15 cellular contexts compared by ENCODE assay signal in genomic region chr7:80316811-80317210, GRCh38.
DNase-seq lines count a peak whose midpoint lies in the region; ATAC-seq and TF ChIP-seq lines count a peak whose summit lies in the region.
"Had no signal": no experiment of that assay in that cellular context is flagged by ENCODE, and none has a peak within 500 bp of the region (broad histone marks: within the 10 kb centered on the region; RNA-seq: fewer than 3 reads in every experiment).

No MANE protein-coding gene starts in this region.

- POLR2A ChIA-PET in PC-9 (lab: Charles Lee; ENCODE audit: unreplicated experiment), result interaction anchor here (0.7 kb wide), 1 partner anchor 295 kb away, joined by 3 read pairs; no protein-coding TSS in a partner anchor

- no peaks in the 10 kb centered on the region for H3K9me3 Mint-ChIP-seq in endodermal cell

- no peak overlapping the region for H3K4me2 ChIP-seq in PC-9
- no peak overlapping the region for H3K4me2 ChIP-seq in mesendoderm (ENCODE audit: low read length)

- peaks cover 5% of the 10 kb centered on the region; the same call in 1 of the 2 replicates for H3K4me1 ChIP-seq in PC-9 (replicated peaks; ENCODE audit: insufficient read depth)
- H3K4me1 ChIP-seq in endodermal cell (ENCODE audit: control insufficient read depth, insufficient read depth, low read length), result peaks cover 22% of the 10 kb centered on the region
- H3K4me1 ChIP-seq in mesendoderm (ENCODE audit: control insufficient read depth, low read depth, low read length), result peaks cover 12% of the 10 kb centered on the region

- H3F3A ChIP-seq in PC-9 (ENCODE audit: insufficient read depth, low read depth), result no peaks in the 10 kb centered on the region

- H3K9me3 ChIP-seq in PC-9 (ENCODE audit: insufficient read depth, low read depth) (no peaks in the 10 kb centered on the region), endodermal cell (ENCODE audit: control insufficient read depth, low read length) (no peaks in the 10 kb centered on the region)
- H3K9me3 ChIP-seq: HAP-1 had no signal

- DNase-seq in PC-9 (no peak), endodermal cell (no peak), mesendoderm (peak; percentile 25), GM19238 (ENCODE audit: insufficient read length, low spot score) (no peak), KG1 (lab: John Stamatoyannopoulos, UW) (no peak), iPS-NIHi11 (ENCODE audit: low spot score) (no peak)
- DNase-seq: C1 segment of cervical spinal cord; CD4-positive, alpha-beta memory T cell; COR-L47; DND-41; GF-D8 had no signal

- H4K8ac ChIP-seq in mesendoderm (ENCODE audit: low read depth, low read length), result no peak overlapping the region

- no peak overlapping the region for H2BK5ac ChIP-seq in mesendoderm (ENCODE audit: low read length)

- CTCF ChIA-PET in PC-9 (lab: Charles Lee), result no interaction called here

- H3K27me3 Mint-ChIP-seq in endodermal cell (ENCODE audit: insufficient read depth), result no peaks in the 10 kb centered on the region
- H3K27me3 Mint-ChIP-seq: B cell; CD4-positive, alpha-beta memory T cell had no signal

- no TSS peak for BruUV-seq in PC-9 (replicated peaks; lab: Mats Ljungman, UMichigan)

- intact Hi-C loops in PC-9 (cut with micrococcal nuclease; ENCODE audit: unreplicated experiment), result no loop called here

- no peaks in the 10 kb centered on the region for H3K36me3 ChIP-seq in PC-9 (ENCODE audit: low read depth)
- no peaks in the 10 kb centered on the region for H3K36me3 ChIP-seq in endodermal cell (ENCODE audit: control insufficient read depth, insufficient read depth, low read length)
- no peaks in the 10 kb centered on the region for H3K36me3 ChIP-seq in mesendoderm (ENCODE audit: control insufficient read depth, insufficient read depth, low read length)
- H3K36me3 ChIP-seq: HAP-1 had no signal

- H3K9me2 ChIP-seq in PC-9 (ENCODE audit: insufficient read depth), result no peaks in the 10 kb centered on the region

- H3K9ac ChIP-seq in endodermal cell (ENCODE audit: extremely low read depth, low read length, poor library complexity, severe bottlenecking) (no peak overlapping the region), mesendoderm (ENCODE audit: low read length) (no peak overlapping the region)

- H2AK5ac ChIP-seq in mesendoderm (ENCODE audit: low read length), result no peak overlapping the region

- H2AFZ ChIP-seq in PC-9, result peak overlapping the region; percentile 20; the same call in 1 of the 2 replicates

- H3K56ac ChIP-seq in mesendoderm (ENCODE audit: low read length), result no peak overlapping the region

- no peak overlapping the region for H3K4me3 Mint-ChIP-seq in endodermal cell
- H3K4me3 Mint-ChIP-seq: B cell; CD4-positive, alpha-beta memory T cell had no signal

- H3K18ac ChIP-seq in mesendoderm (ENCODE audit: low read length), result no peak overlapping the region

- H3K4me3 ChIP-seq in PC-9, result no peak overlapping the region
- H3K4me3 ChIP-seq in endodermal cell (ENCODE audit: low read length), result peak overlapping the region; percentile 51
- H3K4me3 ChIP-seq in mesendoderm (ENCODE audit: low read length), result no peak overlapping the region
- H3K4me3 ChIP-seq: HAP-1 had no signal

- no peaks in the 10 kb centered on the region for H3K36me3 Mint-ChIP-seq in endodermal cell (ENCODE audit: low read depth)
- H3K36me3 Mint-ChIP-seq: CD4-positive, alpha-beta memory T cell had no signal

- H3K79me2 ChIP-seq in PC-9 (ENCODE audit: low read depth) (no peaks in the 10 kb centered on the region), mesendoderm (ENCODE audit: control insufficient read depth, insufficient read depth, low read length) (no peaks in the 10 kb centered on the region)

- 93 to 94% methylated on average over 2 of the region's 2 CpGs for WGBS in endodermal cell (ENCODE audit: insufficient coverage in 1 of 2, insufficient read length in 1 of 2), 2 experiments
- no CpG with 5 or more reads among the region's 2 CpGs for WGBS in mesendoderm (ENCODE audit: extremely low coverage, insufficient coverage, low lambda C conversion rate)

- H3K4ac ChIP-seq in mesendoderm (ENCODE audit: low read depth, low read length), result no peak overlapping the region

- peaks cover 44% of the 10 kb centered on the region for H3K4me1 Mint-ChIP-seq in endodermal cell
- H3K4me1 Mint-ChIP-seq: B cell; CD4-positive, alpha-beta memory T cell had no signal

- H3K27ac Mint-ChIP-seq in endodermal cell, result no peak overlapping the region
- H3K27ac Mint-ChIP-seq: B cell; CD4-positive, alpha-beta memory T cell had no signal

- H2BK15ac ChIP-seq in mesendoderm (replicated peaks; ENCODE audit: low read depth), result no peak overlapping the region

- H3K23ac ChIP-seq in mesendoderm (ENCODE audit: low read length), result no peak overlapping the region

- no peak overlapping the region for H2BK120ac ChIP-seq in mesendoderm (ENCODE audit: low read depth, low read length)

- TF ChIP-seq CTCF in PC-9 (conservative IDR thresholded peaks at IDR 0.05) (no peak), endodermal cell (conservative IDR thresholded peaks at IDR 0.05) (no peak)

- H3K27ac ChIP-seq in PC-9 (no peak overlapping the region), endodermal cell (ENCODE audit: low read depth, low read length) (no peak overlapping the region), mesendoderm (ENCODE audit: low read depth, low read length) (no peak overlapping the region)
- H3K27ac ChIP-seq: HL-60 had no signal

- H4K5ac ChIP-seq in mesendoderm (ENCODE audit: low read length), result no peak overlapping the region

- H3K27me3 ChIP-seq in PC-9 (ENCODE audit: insufficient read depth, low read depth) (no peaks in the 10 kb centered on the region), endodermal cell (ENCODE audit: control insufficient read depth, insufficient read depth, low read length, poor library complexity, severe bottlenecking) (no peaks in the 10 kb centered on the region), mesendoderm (ENCODE audit: insufficient read depth, low read length, poor library complexity) (no peaks in the 10 kb centered on the region)

- ATAC-seq in HG03280 (IDR thresholded peaks at IDR 0.05; ENCODE audit: unreplicated experiment), result no peak

- no peaks in the 10 kb centered on the region for H4K20me1 ChIP-seq in PC-9 (ENCODE audit: insufficient read depth)

- no peaks in the 10 kb centered on the region for H3K79me1 ChIP-seq in mesendoderm (ENCODE audit: low read length)
